In genomic region chr19:55368701-55369563, GRCh38 we compare ENCODE assay signal across 10 cellular contexts. TPM values are rescaled to one million over a fixed set of nuclear protein-coding genes. Genes with fewer than 3 reads are reported as not detected.
A peak's percentile ranks its signal among the peaks of the same experiment; 100 is the strongest.
DNase-seq lines count a peak whose midpoint lies in the region; ATAC-seq, FAIRE-seq and TF ChIP-seq lines count a peak whose summit lies in the region.
"Had no signal": no experiment of that assay in that cellular context is flagged by ENCODE, and none has a peak within 500 bp of the region (broad histone marks: within the 10 kb centered on the region; RNA-seq: fewer than 3 reads in every experiment).

No MANE protein-coding gene starts in this region.

- peak overlapping the region; percentile 35; the same call in 1 of the 2 replicates for H3K4me3 ChIP-seq in PC-9
- H3K4me3 ChIP-seq in pancreas, result peak overlapping the region in 1 of 4 donors; percentile 22

- intact Hi-C loops in PC-9 (cut with micrococcal nuclease; ENCODE audit: unreplicated experiment), result loop anchor here (2.0 kb wide), 1 partner anchor 30 kb away; the partner anchor contains the start of gene KMT5C
- intact Hi-C loops in pancreas (cut with DNase I), result no loop called here

- peak; percentile 79 for DNase-seq in DMS 273 (lab: John Stamatoyannopoulos, UW; ENCODE audit: unreplicated experiment)
- DNase-seq in DMS 273 treated with DMSO at 0.1 percent for 48 hours (lab: John Stamatoyannopoulos, UW), result no peak
- DNase-seq in PC-9, result peak in 1 of 2 experiments; percentile 78
- DNase-seq in pancreas, result peak in 1 of 6 donors; percentile 76
- no peak for DNase-seq in NCI-H2081 treated with DMSO at 0.1 percent for 48 hours (lab: John Stamatoyannopoulos, UW)

- H4K20me1 ChIP-seq in PC-9 (ENCODE audit: insufficient read depth), result no peaks in the 10 kb centered on the region

- peak overlapping the region; percentile 61 for H3K4me2 ChIP-seq in PC-9

- H3K27ac ChIP-seq in PC-9 (no peak overlapping the region), pancreas (no peak overlapping the region)

- H2AFZ ChIP-seq in PC-9, result no peak overlapping the region

- FAIRE-seq in pancreas (lab: Jason Lieb, UNC), result no peak
- FAIRE-seq: A204.1 had no signal

- peak; percentile 31 for ATAC-seq in esophagus mucosa
- peak in 3 of 4 donors; percentile 22 to 66 (median 34) for ATAC-seq in pancreas
- no peak for ATAC-seq in HG03521 (IDR thresholded peaks at IDR 0.05; ENCODE audit: unreplicated experiment)
- ATAC-seq in GM21737 (IDR thresholded peaks at IDR 0.05; ENCODE audit: unreplicated experiment), result no peak

- H3K27me3 ChIP-seq in PC-9 (ENCODE audit: insufficient read depth, low read depth) (peaks cover 5% of the 10 kb centered on the region; the same call in 1 of the 2 replicates), pancreas (peaks cover 0 to 19% (median 2%) of the 10 kb centered on the region in 4 donors)

- H3K9me3 ChIP-seq in PC-9 (ENCODE audit: insufficient read depth, low read depth) (no peaks in the 10 kb centered on the region), pancreas (no peaks in the 10 kb centered on the region)

- H3K36me3 ChIP-seq in PC-9 (ENCODE audit: low read depth), result no peaks in the 10 kb centered on the region
- H3K36me3 ChIP-seq in pancreas, result no peaks in the 10 kb centered on the region

- BruUV-seq in PC-9 (replicated peaks; lab: Mats Ljungman, UMichigan), result no TSS peak

- CTCF ChIA-PET in PC-9 (lab: Charles Lee), result interaction anchor here (0.6 to 0.7 kb wide), 2 partner anchors 13 to 227 kb away, joined by 3 to 4 read pairs; no protein-coding TSS in a partner anchor

- WGBS in pancreas, 2 donors, result 8 to 22% methylated on average over 26 to 54 of the region's 54 CpGs

- POLR2A ChIA-PET in PC-9 (lab: Charles Lee; ENCODE audit: unreplicated experiment), result interaction anchor here (0.6 to 0.8 kb wide), 2 partner anchors 22 to 222 kb away, joined by 4 to 12 read pairs; no protein-coding TSS in a partner anchor

- peaks cover 33% of the 10 kb centered on the region for H3K4me1 ChIP-seq in PC-9 (replicated peaks; ENCODE audit: insufficient read depth)
- H3K4me1 ChIP-seq in pancreas, result peaks cover 0 to 3% (median 0%) of the 10 kb centered on the region in 3 donors

- H3K9me2 ChIP-seq in PC-9 (ENCODE audit: insufficient read depth), result no peaks in the 10 kb centered on the region

- TF ChIP-seq CTCF in PC-9 (conservative IDR thresholded peaks at IDR 0.05) (no peak), pancreas (IDR thresholded peaks at IDR 0.05) (no peak)

- H3K79me2 ChIP-seq in PC-9 (ENCODE audit: low read depth), result no peaks in the 10 kb centered on the region

- peaks cover 42% of the 10 kb centered on the region; the same call in 1 of the 2 replicates for H3F3A ChIP-seq in PC-9 (ENCODE audit: insufficient read depth, low read depth)

RNA-seq across cellular contexts. Expression of gene IL11, which starts 1.3 kb away (rescaled TPM):
- total RNA-seq in PC-9 (2021) (4.1 and 6.6 TPM in 2 replicates), esophagus mucosa (0.24 TPM), pancreas (under 1 TPM in 3 of 6 donors, not detected in 3; 0.20 to 0.41 (median 0.37) TPM)
- under 1 TPM; 0.16 to 0.19 TPM for polyA plus RNA-seq in pancreas

RNA-seq across cellular contexts. Expression of gene GARIN5B, which starts 5.9 kb away (rescaled TPM):
- 0.11 TPM in 1 of 2 replicates, not detected in the other for total RNA-seq in PC-9 (2021)
- not detected for total RNA-seq in esophagus mucosa
- not detected for total RNA-seq in pancreas
- polyA plus RNA-seq in pancreas, result not detected
- total RNA-seq: cerebellum had no signal

RNA-seq across cellular contexts. Expression of gene TMEM190, which starts 7.7 kb away (rescaled TPM):
- total RNA-seq in PC-9 (2021), result not detected in 2 replicates
- not detected for total RNA-seq in esophagus mucosa
- not detected for total RNA-seq in pancreas
- under 1 TPM in 1 of 2 donors, not detected in 1; 0.45 TPM for polyA plus RNA-seq in pancreas
- total RNA-seq: cerebellum had no signal

RNA-seq across cellular contexts. Expression of gene COX6B2, which starts 14.4 kb away (rescaled TPM):
- total RNA-seq in PC-9 (2021) (3.3 and 3.7 TPM in 2 replicates), esophagus mucosa (0.56 TPM), pancreas (under 1 TPM in 1 of 6 donors, not detected in 5; 0.62 TPM)
- under 1 TPM; 0.28 to 0.42 TPM for polyA plus RNA-seq in pancreas

RNA-seq across cellular contexts. Expression of gene TMEM238, which starts 15.2 kb away (rescaled TPM):
- 40.4 and 94.5 TPM in 2 replicates for total RNA-seq in PC-9 (2021)
- total RNA-seq in esophagus mucosa, result 25.6 TPM
- 10 to 100 TPM; 14.7 to 32.7 (median 21.3) TPM for total RNA-seq in pancreas
- under 1 TPM; 0.42 TPM for polyA plus RNA-seq in pancreas

Comparison
In these comparisons a context has a peak if more than half of its experiments do, and no peak if none do; other contexts are left out.
1. ATAC-seq: peak in esophagus mucosa (single experiment) and pancreas (3 of 4); none in HG03521 (single experiment) and GM21737 (single experiment).